Comparison of ENCODE assay signal across 10 cellular contexts in genomic region chr5:177470759-177471536, GRCh38. TPM values are rescaled to one million over a fixed set of nuclear protein-coding genes. Genes with fewer than 3 reads are reported as not detected.
DNase-seq lines count a peak whose midpoint lies in the region; ATAC-seq and TF ChIP-seq lines count a peak whose summit lies in the region.
"Had no signal": no experiment of that assay in that cellular context is flagged by ENCODE, and none has a peak within 500 bp of the region (broad histone marks: within the 10 kb centered on the region; RNA-seq: fewer than 3 reads in every experiment).

No MANE protein-coding gene starts in this region.

- no peak for TF ChIP-seq CTCF in H9 (conservative IDR thresholded peaks at IDR 0.05)
- no peak for TF ChIP-seq CTCF in WI38 (IDR thresholded peaks at IDR 0.05; ENCODE audit: low read depth, low read length)
- no peak for TF ChIP-seq CTCF in foreskin fibroblast (IDR thresholded peaks at IDR 0.05; ENCODE audit: low read depth, low read length)

- peak overlapping the region; percentile 95 to 96 (median 95) for H3K27ac Mint-ChIP-seq in H9
- H3K27ac Mint-ChIP-seq in stimulated activated effector memory CD8-positive, alpha-beta T cell treated with anti-CD3 and anti-CD28 coated beads, Interleukin-12 subunit alpha, Interleukin-12 subunit beta, amount 100 ng/mL, for 72 hours: peak overlapping the region; percentile 89

- H3K18ac ChIP-seq in H9 (ENCODE audit: insufficient read length, low read depth, low read length): no peak overlapping the region

- H3K9ac ChIP-seq in H9 (ENCODE audit: extremely low read depth, insufficient read length, low read length): no peak overlapping the region

- peak overlapping the region; percentile 83 to 89 for H3K4me3 Mint-ChIP-seq in H9
- peak overlapping the region; percentile 79 for H3K4me3 Mint-ChIP-seq in stimulated activated effector memory CD8-positive, alpha-beta T cell treated with anti-CD3 and anti-CD28 coated beads, Interleukin-12 subunit alpha, Interleukin-12 subunit beta, amount 100 ng/mL, for 72 hours

- no peak for ATAC-seq in stimulated activated effector memory CD8-positive, alpha-beta T cell treated with anti-CD3 and anti-CD28 coated beads, Interleukin-12 subunit alpha, Interleukin-12 subunit beta, amount 100 ng/mL, for 72 hours
- ATAC-seq in GM21786 (IDR thresholded peaks at IDR 0.05; ENCODE audit: unreplicated experiment): no peak

- H3K27me3 ChIP-seq in H9 (ENCODE audit: insufficient read depth, low read length): no peaks in the 10 kb centered on the region

- no peak overlapping the region for H4K5ac ChIP-seq in H9 (ENCODE audit: insufficient read length, low read depth, low read length)

- H3K9me3 ChIP-seq in H9 (ENCODE audit: control insufficient read depth, low read depth, low read length): no peaks in the 10 kb centered on the region
- H3K9me3 ChIP-seq: HAP-1 had no signal

- H2BK12ac ChIP-seq in H9 (ENCODE audit: insufficient read length, low read depth, low read length): no peak overlapping the region

- H3K79me1 ChIP-seq in H9 (ENCODE audit: insufficient read depth, low read depth, low read length, poor library complexity, severe bottlenecking): peaks cover 10% of the 10 kb centered on the region

- peaks cover 24% of the 10 kb centered on the region; the same call in 1 of the 2 replicates for H3K4me1 ChIP-seq in H9 (ENCODE audit: insufficient read depth, low read length)

- WGBS in H9 (ENCODE audit: extremely low coverage, insufficient read length, low lambda C conversion rate): no CpG with 5 or more reads among the region's 10 CpGs

- DNase-seq in H9 (no peak), foreskin fibroblast (peak in 1 of 2 donors; percentile 49), NCI-H2081 (lab: John Stamatoyannopoulos, UW) (no peak), hippocampal formation (lab: John Stamatoyannopoulos, UW) (no peak)
- DNase-seq in stimulated activated effector memory CD8-positive, alpha-beta T cell treated with anti-CD3 and anti-CD28 coated beads, Interleukin-12 subunit alpha, Interleukin-12 subunit beta, amount 100 ng/mL, for 72 hours (ENCODE audit: low spot score in 2 of 2): no peak
- DNase-seq: activated effector memory CD4-positive, alpha-beta T cell treated with anti-CD3 and anti-CD28 coated beads, Interleukin-2, amount 50 U/mL, for 16 hours; MM.1S had no signal

- H2BK20ac ChIP-seq in H9 (ENCODE audit: low read depth, low read length, poor library complexity, severe bottlenecking): no peak overlapping the region

- no peak overlapping the region for H3K4me2 ChIP-seq in H9 (ENCODE audit: insufficient read depth, insufficient read length, low read length)

- no peaks in the 10 kb centered on the region for H4K20me1 ChIP-seq in H9 (ENCODE audit: control insufficient read depth, insufficient read depth, insufficient read length)

- H2BK15ac ChIP-seq in H9 (ENCODE audit: low read depth, low read length): no peak overlapping the region

- H2BK5ac ChIP-seq in H9 (ENCODE audit: insufficient read length, low read length): no peak overlapping the region

- peaks cover 4% of the 10 kb centered on the region for H3K23me2 ChIP-seq in H9 (ENCODE audit: insufficient read length, low read depth, low read length, poor library complexity, severe bottlenecking)

- H3K4me3 ChIP-seq in WI38 (ENCODE audit: low read depth, low read length): peak overlapping the region; percentile 80
- peak overlapping the region; percentile 81 to 84 for H3K4me3 ChIP-seq in foreskin fibroblast (ENCODE audit: low read depth in 1 of 2, low read length in 2 of 2)

- H3K23ac ChIP-seq in H9 (ENCODE audit: insufficient read length, low read depth, low read length): no peak overlapping the region

- H3K9me3 Mint-ChIP-seq in H9: peaks cover 0 to 2% of the 10 kb centered on the region in 2 experiments; a peak in 1 of 5 replicates
- no peaks in the 10 kb centered on the region for H3K9me3 Mint-ChIP-seq in stimulated activated effector memory CD8-positive, alpha-beta T cell treated with anti-CD3 and anti-CD28 coated beads, Interleukin-12 subunit alpha, Interleukin-12 subunit beta, amount 100 ng/mL, for 72 hours

- peaks cover 36 to 60% of the 10 kb centered on the region in 2 experiments for H3K4me1 Mint-ChIP-seq in H9
- peaks cover 71% of the 10 kb centered on the region for H3K4me1 Mint-ChIP-seq in stimulated activated effector memory CD8-positive, alpha-beta T cell treated with anti-CD3 and anti-CD28 coated beads, Interleukin-12 subunit alpha, Interleukin-12 subunit beta, amount 100 ng/mL, for 72 hours

- H4K8ac ChIP-seq in H9 (replicated peaks; ENCODE audit: insufficient read length, low read depth, low read length): no peak overlapping the region

- no peak overlapping the region for H3K4ac ChIP-seq in H9 (ENCODE audit: low read depth, low read length)

- no peak overlapping the region for H3K56ac ChIP-seq in H9 (ENCODE audit: insufficient read length, low read depth, low read length)

- no peak overlapping the region for H3K14ac ChIP-seq in H9 (ENCODE audit: insufficient read depth, low read length)

- no peak overlapping the region for H2AK5ac ChIP-seq in H9 (ENCODE audit: insufficient read length, low read length)

- no peak overlapping the region for H4K91ac ChIP-seq in H9 (ENCODE audit: insufficient read length, low read depth, low read length)

- H3K27me3 Mint-ChIP-seq in H9 (ENCODE audit: low read depth): no peaks in the 10 kb centered on the region; the same call in 1 of the 2 replicates

- peaks cover 26% of the 10 kb centered on the region; the same call in 1 of the 2 replicates for H3K79me2 ChIP-seq in H9 (ENCODE audit: insufficient read depth, low read length)

- peaks cover 43 to 61% (median 59%) of the 10 kb centered on the region in 3 experiments for H3K36me3 Mint-ChIP-seq in H9 (ENCODE audit: insufficient read depth in 1 of 3, low read depth in 3 of 3)
- peaks cover 32% of the 10 kb centered on the region for H3K36me3 Mint-ChIP-seq in stimulated activated effector memory CD8-positive, alpha-beta T cell treated with anti-CD3 and anti-CD28 coated beads, Interleukin-12 subunit alpha, Interleukin-12 subunit beta, amount 100 ng/mL, for 72 hours

- no peak overlapping the region for H3T11ph ChIP-seq in H9 (ENCODE audit: low read length)

- H3K27ac ChIP-seq in H9 (ENCODE audit: insufficient read length, low read depth, low read length): no peak overlapping the region

- no peak overlapping the region for H2AFZ ChIP-seq in H9 (ENCODE audit: low read length)

- no peak overlapping the region for H2BK120ac ChIP-seq in H9 (ENCODE audit: low read depth, low read length, poor library complexity, severe bottlenecking)

RNA-seq across cellular contexts. Expression of gene DBN1, which starts 2.5 kb away (rescaled TPM):
- 339 and 340 TPM in 2 replicates for total RNA-seq in H9 (2021)

RNA-seq across cellular contexts. Expression of gene PRR7, which starts 24.3 kb away (rescaled TPM):
- total RNA-seq in H9 (2021): 9.6 and 10.2 TPM in 2 replicates

RNA-seq across cellular contexts. Expression of gene PDLIM7, which starts 26.5 kb away (rescaled TPM):
- total RNA-seq in H9 (2021): 134 and 137 TPM in 2 replicates

RNA-seq across cellular contexts. Expression of gene DOK3, which starts 38.7 kb away (rescaled TPM):
- total RNA-seq in H9 (2021): 15.9 and 16.4 TPM in 2 replicates

RNA-seq across cellular contexts. Expression of gene GRK6, which starts 44.5 kb away (rescaled TPM):
- 73.7 and 75.2 TPM in 2 replicates for total RNA-seq in H9 (2021)
